10 cellular contexts compared by ENCODE assay signal in genomic region chr5:18761801-18762200, GRCh38.
A peak's percentile ranks its signal among the peaks of the same experiment; 100 is the strongest.
DNase-seq lines count a peak whose midpoint lies in the region; ATAC-seq and TF ChIP-seq lines count a peak whose summit lies in the region.
"Had no signal": no experiment of that assay in that cellular context is flagged by ENCODE, and none has a peak within 500 bp of the region (broad histone marks: within the 10 kb centered on the region; RNA-seq: fewer than 3 reads in every experiment).

No MANE protein-coding gene starts in this region.

- no peaks in the 10 kb centered on the region for H3K36me3 Mint-ChIP-seq in activated T-cell treated with anti-CD3 and anti-CD28 coated beads, Interleukin-2, amount 50 U/mL, for 24 hours (ENCODE audit: low read depth)
- H3K36me3 Mint-ChIP-seq in CD8-positive, alpha-beta T cell, result no peaks in the 10 kb centered on the region

- 89% methylated on average over 1 of the region's 1 CpG for WGBS in smooth muscle cell (ENCODE audit: low lambda C conversion rate)

- no peak overlapping the region for H3K4me3 ChIP-seq in smooth muscle cell
- no peak overlapping the region for H3K4me3 ChIP-seq in CD8-positive, alpha-beta T cell (ENCODE audit: low read depth, low read length)

- H3K79me2 ChIP-seq in smooth muscle cell (ENCODE audit: low read depth), result no peaks in the 10 kb centered on the region

- H3K36me3 ChIP-seq in smooth muscle cell (ENCODE audit: low read depth), result no peaks in the 10 kb centered on the region
- no peaks in the 10 kb centered on the region for H3K36me3 ChIP-seq in CD8-positive, alpha-beta T cell (ENCODE audit: insufficient read depth, low read length)

- no peak overlapping the region for H3K9ac ChIP-seq in smooth muscle cell (ENCODE audit: low read depth)

- peak overlapping the region; percentile 2 for H3K27ac Mint-ChIP-seq in activated T-cell treated with anti-CD3 and anti-CD28 coated beads, Interleukin-2, amount 50 U/mL, for 24 hours
- H3K27ac Mint-ChIP-seq in CD8-positive, alpha-beta T cell, result no peak overlapping the region

- no peak for DNase-seq in activated T-cell treated with anti-CD3 and anti-CD28 coated beads, Interleukin-2, amount 50 U/mL, for 24 hours
- no peak for DNase-seq in activated T-cell treated with anti-CD3 and anti-CD28 coated beads, Interleukin-2, amount 50 U/mL, for 48 hours
- peak; percentile 35 for DNase-seq in NCI-H69 (lab: John Stamatoyannopoulos, UW)
- no peak for DNase-seq in smooth muscle cell (lab: John Stamatoyannopoulos, UW; ENCODE audit: unreplicated experiment)
- DNase-seq in stimulated activated CD4-positive, alpha-beta T cell treated with anti-CD3 and anti-CD28 coated beads, Interleukin-1b, Interleukin-23, amount 100 ng/mL, for 48 hours, result no peak
- no peak for DNase-seq in cerebellum (ENCODE audit: low spot score)
- DNase-seq in CD8-positive, alpha-beta T cell, result no peak
- DNase-seq: activated naive CD4-positive, alpha-beta T cell treated with Interleukin-2 at 50 U/mL for 16 hours; KBM-7 had no signal

- no peaks in the 10 kb centered on the region for H3K27me3 Mint-ChIP-seq in activated T-cell treated with anti-CD3 and anti-CD28 coated beads, Interleukin-2, amount 50 U/mL, for 24 hours
- H3K27me3 Mint-ChIP-seq in CD8-positive, alpha-beta T cell (ENCODE audit: low read depth), result no peaks in the 10 kb centered on the region

- POLR2A ChIA-PET in CD8-positive, alpha-beta T cell (lab: Charles Lee), result no interaction called here

- no peaks in the 10 kb centered on the region for H4K20me1 ChIP-seq in smooth muscle cell (ENCODE audit: low read depth)

- H3F3A ChIP-seq in smooth muscle cell (ENCODE audit: low read depth), result no peaks in the 10 kb centered on the region

- no peaks in the 10 kb centered on the region for H3K9me3 Mint-ChIP-seq in activated T-cell treated with anti-CD3 and anti-CD28 coated beads, Interleukin-2, amount 50 U/mL, for 24 hours
- no peaks in the 10 kb centered on the region for H3K9me3 Mint-ChIP-seq in CD8-positive, alpha-beta T cell

- no peak overlapping the region for H3K4me3 Mint-ChIP-seq in activated T-cell treated with anti-CD3 and anti-CD28 coated beads, Interleukin-2, amount 50 U/mL, for 24 hours
- no peak overlapping the region for H3K4me3 Mint-ChIP-seq in CD8-positive, alpha-beta T cell

- intact Hi-C loops in CD8-positive, alpha-beta T cell (cut with DNase I, micrococcal nuclease), result no loop called here

- H3K27ac ChIP-seq in smooth muscle cell (ENCODE audit: low read depth), result no peak overlapping the region
- no peak overlapping the region for H3K27ac ChIP-seq in CD8-positive, alpha-beta T cell (ENCODE audit: low read depth, low read length)

- H2AFZ ChIP-seq in smooth muscle cell (ENCODE audit: low read depth), result no peak overlapping the region

- H3K4me1 ChIP-seq in smooth muscle cell (ENCODE audit: low read depth), result no peaks in the 10 kb centered on the region
- no peaks in the 10 kb centered on the region for H3K4me1 ChIP-seq in CD8-positive, alpha-beta T cell (ENCODE audit: insufficient read depth, low read length)

- H3K4me2 ChIP-seq in smooth muscle cell, result peak overlapping the region; percentile 57

- no peaks in the 10 kb centered on the region for H3K9me3 ChIP-seq in smooth muscle cell (replicated peaks; ENCODE audit: low read depth)
- H3K9me3 ChIP-seq in CD8-positive, alpha-beta T cell (ENCODE audit: low read length), result no peaks in the 10 kb centered on the region

- no peak for TF ChIP-seq CTCF in smooth muscle cell (IDR thresholded peaks at IDR 0.05; ENCODE audit: borderline replicate concordance, insufficient read depth, poor library complexity, severe bottlenecking)
- no peak for TF ChIP-seq CTCF in CD8-positive, alpha-beta T cell (IDR thresholded peaks at IDR 0.05)

- no peaks in the 10 kb centered on the region for H3K27me3 ChIP-seq in smooth muscle cell (ENCODE audit: low read depth)
- H3K27me3 ChIP-seq in CD8-positive, alpha-beta T cell (ENCODE audit: insufficient read depth, low read length), result no peaks in the 10 kb centered on the region

- ATAC-seq in HG02852 (IDR thresholded peaks at IDR 0.05; ENCODE audit: unreplicated experiment), result peak; percentile 78
- no peak for ATAC-seq in CD8-positive, alpha-beta T cell

- peaks cover 7% of the 10 kb centered on the region for H3K4me1 Mint-ChIP-seq in activated T-cell treated with anti-CD3 and anti-CD28 coated beads, Interleukin-2, amount 50 U/mL, for 24 hours (ENCODE audit: low read depth)
- H3K4me1 Mint-ChIP-seq in CD8-positive, alpha-beta T cell (ENCODE audit: low read depth), result no peaks in the 10 kb centered on the region

- CTCF ChIA-PET in CD8-positive, alpha-beta T cell (lab: Charles Lee), result no interaction called here
